Comparison of ENCODE assay signal across 15 cellular contexts in the genomic region with DNA sequence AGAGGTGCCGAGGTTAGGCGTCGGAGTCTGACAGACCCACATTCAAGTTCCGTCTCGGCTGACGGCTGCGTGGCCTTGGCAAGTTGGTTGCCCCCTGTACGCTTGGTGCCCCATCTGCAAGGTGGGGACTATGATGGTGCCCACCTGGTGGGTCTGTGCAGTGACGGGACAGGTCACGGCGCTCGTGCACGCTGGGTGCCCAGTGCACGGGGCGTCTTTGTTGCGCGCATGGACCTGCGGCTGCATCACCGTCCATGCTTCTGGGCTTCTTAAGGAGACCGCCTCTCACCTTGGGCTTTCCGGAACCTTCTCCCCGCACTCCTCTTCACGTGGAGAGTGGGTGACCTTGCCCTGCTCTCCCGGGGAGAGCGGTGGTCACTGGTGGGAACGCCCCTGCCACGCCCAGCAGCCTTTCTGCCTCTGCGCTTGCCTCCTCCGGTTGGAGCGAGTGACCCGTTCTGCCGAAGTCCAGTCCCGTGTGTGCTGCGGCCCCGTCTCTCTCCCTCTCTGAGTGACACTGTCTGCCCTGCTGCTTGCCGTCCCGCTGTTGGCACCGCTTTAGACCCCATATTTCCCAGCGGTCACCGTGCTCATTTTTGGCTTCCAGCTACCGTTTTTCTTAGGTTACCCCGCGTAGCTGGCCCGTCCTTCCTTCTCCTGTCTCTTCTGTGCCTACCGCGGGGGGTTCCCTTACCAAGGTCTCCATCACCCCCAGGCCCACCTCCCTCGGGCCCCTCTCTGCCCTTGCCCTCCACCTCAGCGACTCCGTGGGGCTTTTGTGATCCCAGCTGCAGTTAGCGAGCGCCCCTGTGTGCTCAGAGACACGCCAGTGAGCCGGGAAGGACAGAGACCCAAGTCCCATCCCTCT.
"Had no signal": no experiment of that assay in that cellular context is flagged by ENCODE, and none has a peak within 500 bp of the region (broad histone marks: within the 10 kb centered on the region; RNA-seq: fewer than 3 reads in every experiment).

No MANE protein-coding gene starts in this region.

- H3K4me3 ChIP-seq: esophagus squamous epithelium, lung, suprapubic skin had no signal

- H2AFZ ChIP-seq: parathyroid adenoma had no signal

- H3K9ac ChIP-seq: parathyroid adenoma had no signal

- H3K36me3 ChIP-seq: esophagus squamous epithelium, suprapubic skin had no signal

- H3K27ac ChIP-seq: esophagus squamous epithelium, parathyroid adenoma, suprapubic skin had no signal

- H3K27me3 ChIP-seq: esophagus squamous epithelium, suprapubic skin had no signal

- DNase-seq: activated CD4-positive, alpha-beta memory T cell treated with anti-CD3 and anti-CD28 coated beads, Interleukin-2, amount 10 ng/mL, durations not matched to agents 7 days and 5 days; activated CD4-positive, alpha-beta T cell treated with anti-CD3 and anti-CD28 coated beads for 4 hours; activated gamma-delta T cell treated with Interleukin-2 at 50 U/mL for 16 hours; activated T-cell treated with anti-CD3 and anti-CD28 coated beads, Interleukin-2, amount 50 U/mL, for 4 hours; amniotic stem cell; caudate nucleus; esophagus squamous epithelium; hypothalamus; kidney glomerular epithelial cell; stimulated activated CD4-positive, alpha-beta T cell treated with anti-CD3 and anti-CD28 coated beads, Interleukin-2, amount 100 ng/mL, for 48 hours; stimulated activated naive CD4-positive, alpha-beta T cell; T-helper 2 cell had no signal

- H3K9me3 ChIP-seq: esophagus squamous epithelium, suprapubic skin had no signal

- ATAC-seq: activated T-cell treated with anti-CD3 and anti-CD28 coated beads, Interleukin-2, amount 50 U/mL, for 4 hours had no signal
